In genomic region chr1:8871965-8872399, GRCh38 we compare ENCODE assay signal across 1 cellular context.
TF ChIP-seq lines count a peak whose summit lies in the region.

No MANE protein-coding gene starts in this region.

TF ChIP-seq in SK-N-SH, 30 proteins besides CTCF, POLR2A, EP300 and RAD21 (continued from another document):
- TF ChIP-seq MAX (IDR thresholded peaks at IDR 0.05; ENCODE audit: low read depth) = no peak
